Comparison of ENCODE assay signal across 8 cellular contexts in the genomic region with DNA sequence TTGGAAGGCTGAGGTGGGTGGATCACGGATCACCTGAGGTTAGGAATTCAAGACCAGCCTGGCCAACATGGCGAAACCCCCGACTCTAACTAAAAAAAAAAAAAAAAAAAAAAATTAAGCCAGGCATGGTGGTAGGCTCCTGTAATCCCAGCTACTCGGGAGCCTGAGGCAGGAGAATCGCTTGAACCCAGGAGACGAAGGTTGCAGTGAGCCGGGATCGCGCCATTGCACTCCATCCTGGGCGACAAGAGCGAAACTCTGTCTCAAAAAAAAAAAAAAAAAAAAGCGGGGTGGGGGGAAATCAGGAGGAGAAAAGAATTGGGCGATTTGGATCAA. TPM values are rescaled to one million over a fixed set of nuclear protein-coding genes. Genes with fewer than 3 reads are reported as not detected.
DNase-seq lines count a peak whose midpoint lies in the region; ATAC-seq and TF ChIP-seq lines count a peak whose summit lies in the region.
"Not testable (repeated sequence)": the region's sequence is repeated elsewhere in the genome, so short reads cannot be mapped to it uniquely, and the experiment has no call there.

No MANE protein-coding gene starts in this region.

- POLR2A ChIA-PET in A673 (lab: Charles Lee; ENCODE audit: low non-redundant PET), result interaction anchor here (0.6 kb wide), 1 partner anchor 10 kb away, joined by 4 read pairs; no protein-coding TSS in a partner anchor
- POLR2A ChIA-PET in activated CD4-positive, alpha-beta T cell treated with anti-CD3 and anti-CD28 coated beads for 36 hours (lab: Charles Lee), result interaction anchor here (0.7 to 1.7 kb wide), 2 partner anchors 11 to 215 kb away, joined by 3 to 8 read pairs; no protein-coding TSS in a partner anchor

- H3K4me3 ChIP-seq in A673 (ENCODE audit: low read depth, low read length, poor library complexity, severe bottlenecking), result peak overlapping the region; percentile 44
- H3K4me3 ChIP-seq in HUES64 (ENCODE audit: low read length), result peak overlapping the region; percentile 32
- peak overlapping the region; percentile 38 to 59 for H3K4me3 ChIP-seq in ascending aorta
- H3K4me3 ChIP-seq in epithelial cell of proximal tubule (ENCODE audit: low read depth, low read length), result peak overlapping the region; percentile 39
- H3K4me3 ChIP-seq in iPS-15b (ENCODE audit: low read depth, low read length), result peak overlapping the region; percentile 15
- peak overlapping the region; percentile 37 to 72 for H3K4me3 ChIP-seq in stomach smooth muscle (ENCODE audit: low read length in 2 of 2)

- H3K4me1 ChIP-seq in A673 (ENCODE audit: insufficient read depth, low read length, poor library complexity, severe bottlenecking) (peaks cover 25% of the 10 kb centered on the region), HUES64 (ENCODE audit: insufficient read depth, low read length) (peaks cover 54% of the 10 kb centered on the region), ascending aorta (peaks cover 5 to 27% of the 10 kb centered on the region in 2 donors), iPS-15b (ENCODE audit: control insufficient read depth, insufficient read depth, low read length) (peaks cover 16% of the 10 kb centered on the region), stomach smooth muscle (ENCODE audit: control insufficient read depth, insufficient read depth, low read length) (peaks cover 51% of the 10 kb centered on the region)

- BruUV-seq in A673 (replicated peaks; lab: Mats Ljungman, UMichigan), result not testable (repeated sequence)

- peak overlapping the region; percentile 68; the same call in 1 of the 2 replicates for H3K9ac ChIP-seq in HUES64 (ENCODE audit: low read depth, low read length)
- H3K9ac ChIP-seq in iPS-15b (ENCODE audit: low read depth, low read length), result not testable (repeated sequence)
- peak overlapping the region in 1 of 2 donors; percentile 47 for H3K9ac ChIP-seq in stomach smooth muscle (ENCODE audit: low read length in 2 of 2)

- H3K36me3 ChIP-seq in A673 (ENCODE audit: insufficient read depth, low read length, poor library complexity, severe bottlenecking); HUES64 (ENCODE audit: insufficient read depth, low read length); ascending aorta; iPS-15b (ENCODE audit: control insufficient read depth, insufficient read depth, low read length); stomach smooth muscle (ENCODE audit: control insufficient read depth in 2 of 2, insufficient read depth in 2 of 2, low read length in 2 of 2): not testable (repeated sequence)

- H3K27ac ChIP-seq in A673 (ENCODE audit: low read depth, low read length, poor library complexity, severe bottlenecking) (peak overlapping the region; percentile 67), HUES64 (ENCODE audit: low read depth, low read length) (peak overlapping the region; percentile 94), ascending aorta (peak overlapping the region; percentile 82 to 96), stomach smooth muscle (ENCODE audit: low read length) (peak overlapping the region; percentile 80)

- H3K36me3 Mint-ChIP-seq in activated CD4-positive, alpha-beta T cell treated with anti-CD3 and anti-CD28 coated beads for 36 hours (ENCODE audit: low read depth); neural crest cell (ENCODE audit: low read depth): not testable (repeated sequence)

- intact Hi-C loops in A673 (cut with micrococcal nuclease; ENCODE audit: unreplicated experiment), result not testable (repeated sequence)
- intact Hi-C loops in activated CD4-positive, alpha-beta T cell treated with anti-CD3 and anti-CD28 coated beads for 36 hours (cut with DNase I, micrococcal nuclease), result loop anchor here in 1 of 2 experiments (1.0 kb wide), 1 partner anchor 11 kb away; a partner anchor contains a TSS
- intact Hi-C loops in ascending aorta (cut with DNase I), result loop anchor here (1.0 to 2.0 kb wide), 2 partner anchors 11 to 20 kb away; a partner anchor contains a TSS

- not testable (repeated sequence) for TF ChIP-seq CTCF in A673 (conservative IDR thresholded peaks at IDR 0.05; ENCODE audit: low read depth, low read length); ascending aorta (IDR thresholded peaks at IDR 0.05); epithelial cell of proximal tubule (conservative IDR thresholded peaks at IDR 0.05; ENCODE audit: low read depth, low read length); neural crest cell (conservative IDR thresholded peaks at IDR 0.05)

- not testable (repeated sequence) for H3K27me3 Mint-ChIP-seq in activated CD4-positive, alpha-beta T cell treated with anti-CD3 and anti-CD28 coated beads for 36 hours; neural crest cell (ENCODE audit: low read depth)

- H3K9me3 Mint-ChIP-seq in activated CD4-positive, alpha-beta T cell treated with anti-CD3 and anti-CD28 coated beads for 36 hours (ENCODE audit: low read depth); neural crest cell: not testable (repeated sequence)

- not testable (repeated sequence) for H3K4me3 Mint-ChIP-seq in activated CD4-positive, alpha-beta T cell treated with anti-CD3 and anti-CD28 coated beads for 36 hours
- peak overlapping the region; percentile 79 for H3K4me3 Mint-ChIP-seq in neural crest cell

- not testable (repeated sequence) for H3K27me3 ChIP-seq in A673 (replicated peaks; ENCODE audit: insufficient read depth, low read depth, low read length, poor library complexity); HUES64 (ENCODE audit: insufficient read depth, low read length); ascending aorta; iPS-15b (ENCODE audit: control insufficient read depth, insufficient read depth, low read length); stomach smooth muscle (ENCODE audit: control insufficient read depth in 1 of 2, insufficient read depth in 2 of 2, low read length in 2 of 2)

- CTCF ChIA-PET in A673 (lab: Charles Lee), result interaction anchor here (0.7 kb wide), 1 partner anchor 59 kb away, joined by 8 read pairs; no protein-coding TSS in a partner anchor
- CTCF ChIA-PET in activated CD4-positive, alpha-beta T cell treated with anti-CD3 and anti-CD28 coated beads for 36 hours (lab: Charles Lee), result interaction anchor here (0.8 kb wide), 1 partner anchor 50 kb away, joined by 4 read pairs; no protein-coding TSS in a partner anchor

- DNase-seq in A673 (ENCODE audit: low spot score); activated CD4-positive, alpha-beta T cell treated with anti-CD3 and anti-CD28 coated beads for 36 hours; ascending aorta (ENCODE audit: low spot score in 2 of 2); epithelial cell of proximal tubule (ENCODE audit: low read depth); neural crest cell (ENCODE audit: low read depth, low spot score): not testable (repeated sequence)

- H3K9me3 ChIP-seq in A673 (ENCODE audit: low read depth, low read length, poor library complexity, severe bottlenecking); HUES64 (ENCODE audit: insufficient read depth, low read depth, low read length); ascending aorta; iPS-15b (ENCODE audit: control insufficient read depth, insufficient read depth, low read length); stomach smooth muscle (ENCODE audit: control insufficient read depth in 2 of 2, low read length in 2 of 2): not testable (repeated sequence)

- WGBS in HUES64, result 14% methylated on average over 9 of the region's 13 CpGs

- H3K27ac Mint-ChIP-seq in activated CD4-positive, alpha-beta T cell treated with anti-CD3 and anti-CD28 coated beads for 36 hours, result peak overlapping the region; percentile 82
- not testable (repeated sequence) for H3K27ac Mint-ChIP-seq in neural crest cell (ENCODE audit: unreplicated experiment)

- peaks cover 33% of the 10 kb centered on the region for H3K4me1 Mint-ChIP-seq in activated CD4-positive, alpha-beta T cell treated with anti-CD3 and anti-CD28 coated beads for 36 hours
- peaks cover 42% of the 10 kb centered on the region for H3K4me1 Mint-ChIP-seq in neural crest cell

- ATAC-seq in activated CD4-positive, alpha-beta T cell treated with anti-CD3 and anti-CD28 coated beads for 36 hours, result not testable (repeated sequence)

RNA-seq across cellular contexts. Expression of a gene that starts 2.0 kb away (rescaled TPM):
- 5.6 and 6.5 TPM in 2 replicates for total RNA-seq in A673 (2021)
- 2.0 TPM for polyA plus RNA-seq in HUES64 (2013, experiment 1 of 2)
- polyA plus RNA-seq in HUES64 (2013, experiment 2 of 2), result 1.8 TPM
- total RNA-seq in activated CD4-positive, alpha-beta T cell treated with anti-CD3 and anti-CD28 coated beads for 36 hours, result 1 to 10 TPM; 1.3 TPM
- 39.8 TPM for total RNA-seq in ascending aorta
- 8.9 and 10.1 TPM in 2 replicates for total RNA-seq in epithelial cell of proximal tubule
- total RNA-seq in neural crest cell, result 4.5 and 6.3 TPM in 2 replicates

RNA-seq across cellular contexts. Expression of a gene that starts 11.0 kb away (rescaled TPM):
- total RNA-seq in A673 (2021) (124 and 137 TPM in 2 replicates), ascending aorta (87.3 TPM), epithelial cell of proximal tubule (7.7 and 14.5 TPM in 2 replicates), neural crest cell (90.9 and 95.3 TPM in 2 replicates)
- polyA plus RNA-seq in HUES64 (2013, experiment 1 of 2), result 87.5 TPM
- polyA plus RNA-seq in HUES64 (2013, experiment 2 of 2), result 85.1 TPM
- 10 to 100 TPM; 68.6 to 71.9 TPM for total RNA-seq in activated CD4-positive, alpha-beta T cell treated with anti-CD3 and anti-CD28 coated beads for 36 hours

RNA-seq across cellular contexts. Expression of a gene that starts 21.0 kb away (rescaled TPM):
- total RNA-seq in A673 (2021), result 33.1 and 35.4 TPM in 2 replicates
- polyA plus RNA-seq in HUES64 (2013, experiment 1 of 2), result 36.8 TPM
- polyA plus RNA-seq in HUES64 (2013, experiment 2 of 2), result 37.2 TPM
- 1 to 10 TPM; 7.8 to 8.5 TPM for total RNA-seq in activated CD4-positive, alpha-beta T cell treated with anti-CD3 and anti-CD28 coated beads for 36 hours
- 5.9 TPM for total RNA-seq in ascending aorta
- 2.9 and 5.9 TPM in 2 replicates for total RNA-seq in epithelial cell of proximal tubule
- 48.4 and 49.5 TPM in 2 replicates for total RNA-seq in neural crest cell

RNA-seq across cellular contexts. Expression of a gene that starts 39.3 kb away (rescaled TPM):
- 15.7 and 18.8 TPM in 2 replicates for total RNA-seq in A673 (2021)
- polyA plus RNA-seq in HUES64 (2013, experiment 1 of 2), result 3.7 TPM
- 5.2 TPM for polyA plus RNA-seq in HUES64 (2013, experiment 2 of 2)
- total RNA-seq in activated CD4-positive, alpha-beta T cell treated with anti-CD3 and anti-CD28 coated beads for 36 hours, result 10 to 100 TPM; 24.1 to 30.0 TPM
- 36.7 TPM for total RNA-seq in ascending aorta
- 18.7 and 29.2 TPM in 2 replicates for total RNA-seq in epithelial cell of proximal tubule
- 10.1 TPM in 2 replicates for total RNA-seq in neural crest cell
